In genomic region chr17:18026408-18026776, GRCh38 we compare ENCODE assay signal across 9 cellular contexts. TPM values are rescaled to one million over a fixed set of nuclear protein-coding genes. Genes with fewer than 3 reads are reported as not detected.
A peak's percentile ranks its signal among the peaks of the same experiment; 100 is the strongest.
DNase-seq lines count a peak whose midpoint lies in the region; FAIRE-seq and TF ChIP-seq lines count a peak whose summit lies in the region.
"Had no signal": no experiment of that assay in that cellular context is flagged by ENCODE, and none has a peak within 500 bp of the region (broad histone marks: within the 10 kb centered on the region; RNA-seq: fewer than 3 reads in every experiment).

No MANE protein-coding gene starts in this region.

- FAIRE-seq in frontal cortex (lab: Jason Lieb, UNC): no peak
- FAIRE-seq: endometrium had no signal

- H3K4me3 Mint-ChIP-seq in HFFc6: peak overlapping the region; percentile 22; the same call in 1 of the 2 replicates

- peak overlapping the region; percentile 89 for H3K27ac Mint-ChIP-seq in HFFc6

- H3K27me3 Mint-ChIP-seq in HFFc6 (ENCODE audit: insufficient read depth): no peaks in the 10 kb centered on the region

- DNase-seq in AG20443 (ENCODE audit: low spot score) (peak; percentile 87), HFFc6 (peak; percentile 93), anterior cingulate cortex (lab: John Stamatoyannopoulos, UW) (peak in 37 of 58 donors; percentile 9 to 71 (median 28)), lung microvascular endothelial cell (ENCODE audit: low read depth in 2 of 2) (peak; percentile 78 to 92), frontal cortex (ENCODE audit: low spot score in 2 of 2) (no peak), iPS-NIHi7 (ENCODE audit: extremely low spot score) (no peak), OCI-M1 (lab: John Stamatoyannopoulos, UW) (no peak), NCI-H1417 (lab: John Stamatoyannopoulos, UW) (no peak)

- peaks cover 23% of the 10 kb centered on the region for H3K4me1 Mint-ChIP-seq in HFFc6 (ENCODE audit: low read depth)

- no peak; the same call in 1 of the 2 replicates for TF ChIP-seq CTCF in HFFc6 (IDR thresholded peaks at IDR 0.05)

- no peaks in the 10 kb centered on the region for H3K9me3 Mint-ChIP-seq in HFFc6

- H3K36me3 Mint-ChIP-seq in HFFc6 (ENCODE audit: low read depth): no peaks in the 10 kb centered on the region

RNA-seq across cellular contexts. Expression of gene ATPAF2, which starts 12.6 kb away (rescaled TPM):
- total RNA-seq in HFFc6 (2021; fragmentation: NEBNext Ultra II Directional; extraction: Animal tissue kit (Norgen Biotek cat#: 25700)): 10 to 100 TPM; 21.5 to 28.4 (median 23.1) TPM
- 14.8 and 15.1 TPM in 2 replicates for total RNA-seq in lung microvascular endothelial cell
- total RNA-seq in frontal cortex: 28.1 TPM

RNA-seq across cellular contexts. Expression of gene GID4, which starts 12.8 kb away (rescaled TPM):
- 10 to 100 TPM in 2 of 6 experiments, 1 to 10 TPM in 4; 8.6 to 11.9 (median 9.5) TPM for total RNA-seq in HFFc6 (2021; fragmentation: NEBNext Ultra II Directional; extraction: Animal tissue kit (Norgen Biotek cat#: 25700))
- total RNA-seq in lung microvascular endothelial cell: 5.2 and 5.6 TPM in 2 replicates
- total RNA-seq in frontal cortex: 7.7 TPM

RNA-seq across cellular contexts. Expression of gene DRC3, which starts 53.7 kb away (rescaled TPM):
- under 1 TPM; 0.37 to 0.73 (median 0.61) TPM for total RNA-seq in HFFc6 (2021; fragmentation: NEBNext Ultra II Directional; extraction: Animal tissue kit (Norgen Biotek cat#: 25700))
- total RNA-seq in lung microvascular endothelial cell (1.1 and 2.0 TPM in 2 replicates), frontal cortex (1.6 TPM)

RNA-seq across cellular contexts. Expression of gene TOM1L2, which starts 54.2 kb away (rescaled TPM):
- 100 to 1,000 TPM in 4 of 6 experiments, 10 to 100 TPM in 2; 92.1 to 144 (median 101) TPM for total RNA-seq in HFFc6 (2021; fragmentation: NEBNext Ultra II Directional; extraction: Animal tissue kit (Norgen Biotek cat#: 25700))
- total RNA-seq in lung microvascular endothelial cell (12.6 and 18.5 TPM in 2 replicates), frontal cortex (16.7 TPM)

Comparison
In these comparisons a context has a peak if more than half of its experiments do, and no peak if none do; other contexts are left out.
1. DNase-seq: peak in AG20443 (single experiment), HFFc6 (single experiment), anterior cingulate cortex (37 of 58) and lung microvascular endothelial cell (2 of 2); none in frontal cortex (0 of 2), iPS-NIHi7 (single experiment), OCI-M1 (single experiment) and NCI-H1417 (0 of 3).